ENCODE assay signal across 8 cellular contexts in genomic region chr16:56988161-56988947, GRCh38.
A peak's percentile ranks its signal among the peaks of the same experiment; 100 is the strongest.
DNase-seq lines count a peak whose midpoint lies in the region; ATAC-seq and TF ChIP-seq lines count a peak whose summit lies in the region.

No MANE protein-coding gene starts in this region.

- no peaks in the 10 kb centered on the region for H3K36me3 ChIP-seq in mucosa of stomach (ENCODE audit: control insufficient read depth, insufficient read depth, low read length)

- no peaks in the 10 kb centered on the region for H3K27me3 ChIP-seq in mucosa of stomach (ENCODE audit: control insufficient read depth, insufficient read depth, low read length)

- H3K4me1 Mint-ChIP-seq in stimulated activated naive CD8-positive, alpha-beta T cell treated with anti-CD3 and anti-CD28 coated beads, Interleukin-15, Interleukin-2, amounts not matched to agents 100 ng/mL and 50 ng/mL, for 24 hours (ENCODE audit: low read depth): peaks cover 78% of the 10 kb centered on the region

- H3K4me3 ChIP-seq in cardiac fibroblast (replicated peaks in 1 of 2; ENCODE audit: low read depth in 2 of 2, low read length in 2 of 2): peak overlapping the region; percentile 74 to 80
- H3K4me3 ChIP-seq in mucosa of stomach (ENCODE audit: low read length): peak overlapping the region; percentile 40

- H3K4me1 ChIP-seq in mucosa of stomach (ENCODE audit: control insufficient read depth, insufficient read depth, low read length): peaks cover 49% of the 10 kb centered on the region

- H3K9me3 Mint-ChIP-seq in stimulated activated naive CD8-positive, alpha-beta T cell treated with anti-CD3 and anti-CD28 coated beads, Interleukin-15, Interleukin-2, amounts not matched to agents 100 ng/mL and 50 ng/mL, for 24 hours: no peaks in the 10 kb centered on the region

- ATAC-seq in stimulated activated naive CD8-positive, alpha-beta T cell treated with anti-CD3 and anti-CD28 coated beads, Interleukin-15, Interleukin-2, amounts not matched to agents 100 U/mL and 50 U/mL, for 24 hours: no peak
- no peak for ATAC-seq in HG02970 (IDR thresholded peaks at IDR 0.05; ENCODE audit: low FRiP score, unreplicated experiment)

- H3K27me3 Mint-ChIP-seq in stimulated activated naive CD8-positive, alpha-beta T cell treated with anti-CD3 and anti-CD28 coated beads, Interleukin-15, Interleukin-2, amounts not matched to agents 100 ng/mL and 50 ng/mL, for 24 hours: no peaks in the 10 kb centered on the region

- H3K27ac Mint-ChIP-seq in stimulated activated naive CD8-positive, alpha-beta T cell treated with anti-CD3 and anti-CD28 coated beads, Interleukin-15, Interleukin-2, amounts not matched to agents 100 ng/mL and 50 ng/mL, for 24 hours: peak overlapping the region; percentile 98

- no peak for DNase-seq in stimulated activated naive CD8-positive, alpha-beta T cell treated with anti-CD3 and anti-CD28 coated beads, Interleukin-15, Interleukin-2, amounts not matched to agents 100 U/mL and 50 U/mL, for 24 hours
- peak in 1 of 2 donors; percentile 34 for DNase-seq in cardiac fibroblast (ENCODE audit: low read depth in 2 of 2)
- no peak for DNase-seq in OCI-M2 (lab: John Stamatoyannopoulos, UW; ENCODE audit: unreplicated experiment)
- no peak for DNase-seq in MV-4-11 (lab: John Stamatoyannopoulos, UW)
- no peak for DNase-seq in hippocampal formation (lab: John Stamatoyannopoulos, UW)

- H3K36me3 Mint-ChIP-seq in stimulated activated naive CD8-positive, alpha-beta T cell treated with anti-CD3 and anti-CD28 coated beads, Interleukin-15, Interleukin-2, amounts not matched to agents 100 ng/mL and 50 ng/mL, for 24 hours (ENCODE audit: low read depth): peaks cover 57% of the 10 kb centered on the region

- H3K4me3 Mint-ChIP-seq in stimulated activated naive CD8-positive, alpha-beta T cell treated with anti-CD3 and anti-CD28 coated beads, Interleukin-15, Interleukin-2, amounts not matched to agents 100 ng/mL and 50 ng/mL, for 24 hours: peak overlapping the region; percentile 96

- no peak for TF ChIP-seq CTCF in cardiac fibroblast (IDR thresholded peaks at IDR 0.05; ENCODE audit: low read depth, low read length)

- no peaks in the 10 kb centered on the region for H3K9me3 ChIP-seq in mucosa of stomach (ENCODE audit: control insufficient read depth, low read length)

- H3K9ac ChIP-seq in mucosa of stomach (ENCODE audit: low read length): peak overlapping the region; percentile 73
